ENCODE assay signal across 33 cellular contexts in genomic region chr1:222413436-222413835, GRCh38.
DNase-seq lines count a peak whose midpoint lies in the region; ATAC-seq, FAIRE-seq and TF ChIP-seq lines count a peak whose summit lies in the region.
"Had no signal": no experiment of that assay in that cellular context is flagged by ENCODE, and none has a peak within 500 bp of the region (broad histone marks: within the 10 kb centered on the region; RNA-seq: fewer than 3 reads in every experiment).

No MANE protein-coding gene starts in this region.

- H3K9ac ChIP-seq in SK-N-SH: no peak overlapping the region
- no peak overlapping the region for H3K9ac ChIP-seq in GM23248
- H3K9ac ChIP-seq in HepG2 (ENCODE audit: insufficient read depth, low read depth, low read length): no peak overlapping the region

- no peak for ATAC-seq in SK-N-SH treated with all-trans-retinoic acid at 6 μM for 48 hours
- ATAC-seq in HepG2: no peak
- ATAC-seq in HG03039 (IDR thresholded peaks at IDR 0.05; ENCODE audit: unreplicated experiment): no peak
- ATAC-seq: gastrocnemius medialis; natural killer cell treated with Interleukin-12 subunit alpha and Interleukin-12 subunit beta and Interleukin-15 and Interleukin-18, amount 100 ng/mL, for 72 hours; stimulated activated effector memory CD8-positive, alpha-beta T cell treated with anti-CD3 and anti-CD28 coated beads, Interleukin-12 subunit alpha, Interleukin-12 subunit beta, amount 100 ng/mL, for 72 hours had no signal

- DNase-seq in SK-N-SH: peak; percentile 9
- peak; percentile 36 for DNase-seq in GM23248
- DNase-seq in epidermal melanocyte (ENCODE audit: insufficient read length, low spot score): peak; percentile 41
- DNase-seq in renal cortical epithelial cell (ENCODE audit: low read depth): peak; percentile 6
- no peak for DNase-seq in HepG2 (ENCODE audit: low spot score)
- DNase-seq in activated CD4-positive, alpha-beta memory T cell treated with anti-CD3 and anti-CD28 coated beads for 36 hours: no peak
- DNase-seq: activated B cell treated with CpG ODN at 0.5 μM for 24 hours; activated CD4-positive, alpha-beta T cell treated with anti-CD3 and anti-CD28 coated beads, Interleukin-2, amount 10 ng/mL, durations not matched to agents 7 days and 5 days; activated effector memory CD4-positive, alpha-beta T cell treated with anti-CD3 and anti-CD28 coated beads, Interleukin-2, amount 50 U/mL, for 16 hours; activated T-cell treated with anti-CD3 and anti-CD28 coated beads, Interleukin-2, amount 50 U/mL, for 1 hour; AML-193; aorta; CD4-positive, alpha-beta memory T cell; effector memory CD4-positive, alpha-beta T cell; erythroblast; gastrocnemius medialis; HCEC 1CT; hippocampal formation; mammary epithelial cell; NCI-H146; NCI-H2107; NCI-H345; NCI-H82; occipital lobe; transverse colon had no signal

- peaks cover 7% of the 10 kb centered on the region for H3K36me3 Mint-ChIP-seq in activated CD4-positive, alpha-beta memory T cell treated with anti-CD3 and anti-CD28 coated beads for 36 hours
- H3K36me3 Mint-ChIP-seq: natural killer cell treated with Interleukin-12 subunit alpha and Interleukin-12 subunit beta and Interleukin-15 and Interleukin-18, amount 100 ng/mL, for 72 hours; stimulated activated effector memory CD8-positive, alpha-beta T cell treated with anti-CD3 and anti-CD28 coated beads, Interleukin-12 subunit alpha, Interleukin-12 subunit beta, amount 100 ng/mL, for 72 hours had no signal

- H3K9me2 ChIP-seq in SK-N-SH (no peaks in the 10 kb centered on the region), GM23248 (ENCODE audit: insufficient read depth) (no peaks in the 10 kb centered on the region)

- no peak for TF ChIP-seq RAD21 in SK-N-SH (IDR thresholded peaks at IDR 0.05; ENCODE audit: low read length)
- no peak for TF ChIP-seq RAD21 in HepG2 (CRISPR knock-in tag; IDR thresholded peaks at IDR 0.05)

- CTCF ChIA-PET in SK-N-SH (lab: Yijun Ruan, JAX): interaction anchor here (1.2 kb wide), 1 partner anchor 41 kb away, joined by 5 read pairs; no protein-coding TSS in a partner anchor
- CTCF ChIA-PET in HepG2 (lab: Yijun Ruan, JAX; ENCODE audit: low intra/inter-chr PET ratio, low total read pairs): no interaction called here
- CTCF ChIA-PET in activated CD4-positive, alpha-beta memory T cell treated with anti-CD3 and anti-CD28 coated beads for 36 hours (lab: Charles Lee): no interaction called here

- H2AFZ ChIP-seq in SK-N-SH (ENCODE audit: low read depth) (no peak overlapping the region), GM23248 (no peak overlapping the region), HepG2 (ENCODE audit: low read length) (no peak overlapping the region)

- no peaks in the 10 kb centered on the region for H3K27me3 Mint-ChIP-seq in activated CD4-positive, alpha-beta memory T cell treated with anti-CD3 and anti-CD28 coated beads for 36 hours
- H3K27me3 Mint-ChIP-seq: activated naive CD8-positive, alpha-beta T cell; CD4-positive, alpha-beta memory T cell had no signal

- BruUV-seq in HepG2 (replicated peaks; lab: Mats Ljungman, UMichigan): no TSS peak

- H3K79me2 ChIP-seq in SK-N-SH (ENCODE audit: insufficient read depth) (no peaks in the 10 kb centered on the region), GM23248 (ENCODE audit: insufficient read depth) (no peaks in the 10 kb centered on the region), HepG2 (ENCODE audit: insufficient read depth, low read length) (no peaks in the 10 kb centered on the region)

- H3K9me3 Mint-ChIP-seq in activated CD4-positive, alpha-beta memory T cell treated with anti-CD3 and anti-CD28 coated beads for 36 hours: peaks cover 18% of the 10 kb centered on the region
- H3K9me3 Mint-ChIP-seq: stimulated activated effector memory CD8-positive, alpha-beta T cell treated with anti-CD3 and anti-CD28 coated beads, Interleukin-12 subunit alpha, Interleukin-12 subunit beta, amount 100 ng/mL, for 72 hours had no signal

- H4K20me1 ChIP-seq in SK-N-SH (ENCODE audit: insufficient read depth) (no peaks in the 10 kb centered on the region), GM23248 (ENCODE audit: insufficient read depth) (no peaks in the 10 kb centered on the region), HepG2 (ENCODE audit: insufficient read depth, low read length) (no peaks in the 10 kb centered on the region)

- no peaks in the 10 kb centered on the region for H3K4me1 ChIP-seq in SK-N-SH (ENCODE audit: control insufficient read depth in 1 of 2, insufficient read depth in 2 of 2, low read depth in 1 of 2, low read length in 1 of 2)
- no peaks in the 10 kb centered on the region for H3K4me1 ChIP-seq in GM23248 (ENCODE audit: insufficient read depth)
- no peaks in the 10 kb centered on the region for H3K4me1 ChIP-seq in HepG2 (ENCODE audit: insufficient read depth, low read length)
- H3K4me1 ChIP-seq: gastrocnemius medialis, transverse colon had no signal

- H3K27ac ChIP-seq in SK-N-SH (ENCODE audit: low read depth in 2 of 2, low read length in 1 of 2): no peak overlapping the region
- no peak overlapping the region for H3K27ac ChIP-seq in GM23248
- H3K27ac ChIP-seq in HepG2 (ENCODE audit: extremely low read length, insufficient read depth, low read length): no peak overlapping the region
- H3K27ac ChIP-seq: 22Rv1, coronary artery, gastrocnemius medialis, RWPE1, transverse colon had no signal

- in situ Hi-C loops in GM23248 (cut with MboI): no loop called here
- in situ Hi-C loops in HepG2 (cut with HindIII; ENCODE audit: extremely low pct_ligation_motif_present, low pct_unique_long_range_greater_than_20kb): no loop called here

- no peak for TF ChIP-seq EP300 in SK-N-SH (IDR thresholded peaks at IDR 0.05; ENCODE audit: borderline replicate concordance in 1 of 2, low read depth in 1 of 2, low read length in 1 of 2)
- TF ChIP-seq EP300 in HepG2 (IDR thresholded peaks at IDR 0.05; ENCODE audit: low read depth in 2 of 2, low read length in 2 of 2): no peak
- no peak for TF ChIP-seq EP300 in HepG2 (CRISPR knock-in tag; IDR thresholded peaks at IDR 0.05; ENCODE audit: borderline replicate concordance)

- no peak for FAIRE-seq in HepG2 (lab: Jason Lieb, UNC)

- no peak for TF ChIP-seq POLR2A in HepG2 (IDR thresholded peaks at IDR 0.05; ENCODE audit: insufficient read depth in 1 of 2, low read depth in 2 of 2, low read length in 2 of 2)

- H3K4me2 ChIP-seq in SK-N-SH (no peak overlapping the region), GM23248 (ENCODE audit: unreplicated experiment) (no peak overlapping the region), HepG2 (ENCODE audit: low read depth, low read length) (no peak overlapping the region)

- intact Hi-C loops in HepG2 (cut with micrococcal nuclease; ENCODE audit: unreplicated experiment): no loop called here
- intact Hi-C loops in activated CD4-positive, alpha-beta memory T cell treated with anti-CD3 and anti-CD28 coated beads for 36 hours (cut with micrococcal nuclease): no loop called here

- TF ChIP-seq CTCF in SK-N-SH (IDR thresholded peaks at IDR 0.05) (no peak), HepG2 (CRISPR knock-in tag; IDR thresholded peaks at IDR 0.05) (no peak)

- H3K36me3 ChIP-seq in SK-N-SH (replicated peaks in 1 of 2; ENCODE audit: control insufficient read depth in 1 of 2, insufficient read depth in 2 of 2, low read length in 1 of 2) (no peaks in the 10 kb centered on the region), GM23248 (ENCODE audit: low read depth) (no peaks in the 10 kb centered on the region), HepG2 (replicated peaks in 1 of 2; ENCODE audit: control insufficient read depth in 1 of 2, insufficient read depth in 2 of 2, low read length in 2 of 2) (no peaks in the 10 kb centered on the region)
- H3K36me3 ChIP-seq: gastrocnemius medialis, transverse colon had no signal

- H3K4me3 ChIP-seq in SK-N-SH (ENCODE audit: low read depth in 2 of 2, low read length in 1 of 2) (no peak overlapping the region), GM23248 (no peak overlapping the region), HepG2 (replicated peaks in 1 of 3; ENCODE audit: insufficient read depth in 1 of 3, low read depth in 2 of 3, low read length in 3 of 3) (no peak overlapping the region)
- H3K4me3 ChIP-seq: coronary artery, gastrocnemius medialis, transverse colon had no signal

- no peak overlapping the region for H3K4me3 Mint-ChIP-seq in activated CD4-positive, alpha-beta memory T cell treated with anti-CD3 and anti-CD28 coated beads for 36 hours
- H3K4me3 Mint-ChIP-seq: activated B cell treated with CpG ODN at 0.5 μM for 24 hours; activated CD4-positive, alpha-beta T cell treated with anti-CD3 and anti-CD28 coated beads, Interleukin-2, amount 10 ng/mL, durations not matched to agents 7 days and 5 days; activated naive CD8-positive, alpha-beta T cell; CD4-positive, alpha-beta memory T cell; natural killer cell treated with Interleukin-12 subunit alpha and Interleukin-12 subunit beta and Interleukin-15 and Interleukin-18, amount 100 ng/mL, for 72 hours; stimulated activated effector memory CD8-positive, alpha-beta T cell treated with anti-CD3 and anti-CD28 coated beads, Interleukin-12 subunit alpha, Interleukin-12 subunit beta, amount 100 ng/mL, for 72 hours had no signal

- no peaks in the 10 kb centered on the region for H3F3A ChIP-seq in SK-N-SH (replicated peaks; ENCODE audit: insufficient read depth)
- H3F3A ChIP-seq in GM23248 (ENCODE audit: insufficient read depth): no peaks in the 10 kb centered on the region

- WGBS in SK-N-SH (ENCODE audit: low lambda C conversion rate): 6% methylated on average over 1 of the region's 1 CpG
- WGBS in GM23248 (ENCODE audit: low coverage in 1 of 2, low lambda C conversion rate in 2 of 2, missing lambda C conversion rate in 2 of 2), 2 experiments: 7 to 8% methylated on average over 1 of the region's 1 CpG
- 0% methylated on average over 1 of the region's 1 CpG for WGBS in HepG2 (ENCODE audit: low lambda C conversion rate)

- H3K27me3 ChIP-seq in SK-N-SH (ENCODE audit: insufficient read depth) (no peaks in the 10 kb centered on the region), GM23248 (replicated peaks; ENCODE audit: insufficient read depth) (no peaks in the 10 kb centered on the region), HepG2 (ENCODE audit: control insufficient read depth in 1 of 2, insufficient read depth in 2 of 2, low read length in 2 of 2) (no peaks in the 10 kb centered on the region)
- H3K27me3 ChIP-seq: gastrocnemius medialis, transverse colon had no signal

- H3K9me3 ChIP-seq in SK-N-SH (no peaks in the 10 kb centered on the region), GM23248 (ENCODE audit: low read depth) (no peaks in the 10 kb centered on the region), HepG2 (ENCODE audit: low read length) (no peaks in the 10 kb centered on the region)
- H3K9me3 ChIP-seq: gastrocnemius medialis, transverse colon had no signal

- H3K4me1 Mint-ChIP-seq in activated CD4-positive, alpha-beta memory T cell treated with anti-CD3 and anti-CD28 coated beads for 36 hours (ENCODE audit: low read depth): peaks cover 31% of the 10 kb centered on the region

- POLR2A ChIA-PET in SK-N-SH (lab: Yijun Ruan, JAX) (no interaction called here), HepG2 (lab: Yijun Ruan, JAX) (no interaction called here)
- POLR2A ChIA-PET in activated CD4-positive, alpha-beta memory T cell treated with anti-CD3 and anti-CD28 coated beads for 36 hours (lab: Charles Lee): no interaction called here

- H3K27ac Mint-ChIP-seq in activated CD4-positive, alpha-beta memory T cell treated with anti-CD3 and anti-CD28 coated beads for 36 hours: no peak overlapping the region
- H3K27ac Mint-ChIP-seq: activated B cell treated with CpG ODN at 0.5 μM for 24 hours; activated CD4-positive, alpha-beta T cell treated with anti-CD3 and anti-CD28 coated beads, Interleukin-2, amount 10 ng/mL, durations not matched to agents 7 days and 5 days; activated naive CD8-positive, alpha-beta T cell; CD4-positive, alpha-beta memory T cell; natural killer cell treated with Interleukin-12 subunit alpha and Interleukin-12 subunit beta and Interleukin-15 and Interleukin-18, amount 100 ng/mL, for 72 hours; stimulated activated effector memory CD8-positive, alpha-beta T cell treated with anti-CD3 and anti-CD28 coated beads, Interleukin-12 subunit alpha, Interleukin-12 subunit beta, amount 100 ng/mL, for 72 hours had no signal

Comparison
In these comparisons a context has a peak if more than half of its experiments do, and no peak if none do; other contexts are left out.
1. DNase-seq: peak in SK-N-SH (single experiment), GM23248 (single experiment), epidermal melanocyte (single experiment) and renal cortical epithelial cell (single experiment); none in HepG2 (single experiment) and activated CD4-positive, alpha-beta memory T cell treated with anti-CD3 and anti-CD28 coated beads for 36 hours (single experiment).